ENCODE assay signal across 27 cellular contexts in the genomic region with DNA sequence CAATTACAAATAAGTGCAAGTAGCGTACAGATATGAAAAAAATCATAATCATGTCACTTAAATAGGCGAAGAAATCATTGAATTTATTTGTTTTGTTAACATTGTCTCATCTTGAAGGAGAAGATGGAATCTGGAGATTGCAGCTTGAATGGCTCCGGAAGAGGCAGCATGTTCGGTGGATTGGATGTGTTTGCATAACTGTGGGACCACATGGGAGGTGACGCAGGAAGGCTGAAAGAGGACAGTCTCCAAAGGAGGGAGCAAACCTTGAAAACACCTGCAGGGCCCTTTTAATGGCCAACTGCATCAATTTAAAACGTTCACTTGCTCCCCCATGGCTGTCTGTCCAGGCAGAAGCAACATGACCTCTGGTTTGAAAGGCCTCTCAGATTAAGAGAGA.
DNase-seq lines count a peak whose midpoint lies in the region; ATAC-seq and TF ChIP-seq lines count a peak whose summit lies in the region.
"Had no signal": no experiment of that assay in that cellular context is flagged by ENCODE, and none has a peak within 500 bp of the region (broad histone marks: within the 10 kb centered on the region; RNA-seq: fewer than 3 reads in every experiment).

No MANE protein-coding gene starts in this region.

- H3K18ac ChIP-seq in H9 (ENCODE audit: insufficient read length, low read depth, low read length), result no peak overlapping the region

- no peaks in the 10 kb centered on the region for H3K79me1 ChIP-seq in H9 (ENCODE audit: insufficient read depth, low read depth, low read length, poor library complexity, severe bottlenecking)

- H3K9me3 ChIP-seq in H9 (ENCODE audit: control insufficient read depth, low read depth, low read length), result no peaks in the 10 kb centered on the region
- H3K9me3 ChIP-seq: BE2C had no signal

- H3K36me3 Mint-ChIP-seq in GM23338 (ENCODE audit: low read depth) (peaks cover 22% of the 10 kb centered on the region; the same call in 2 of the 3 replicates), H9 (ENCODE audit: insufficient read depth in 1 of 3, low read depth in 3 of 3) (no peaks in the 10 kb centered on the region; a peak in 1 of 7 replicates)
- H3K36me3 Mint-ChIP-seq: CD14-positive monocyte; CD4-positive, alpha-beta memory T cell; CD4-positive, CD25-positive, alpha-beta regulatory T cell; CD8-positive, alpha-beta memory T cell had no signal

- no peak overlapping the region for H3K14ac ChIP-seq in H9 (ENCODE audit: insufficient read depth, low read length)

- H3K79me2 ChIP-seq in ACC112 (ENCODE audit: control insufficient read depth, insufficient read depth, low read length, unreplicated experiment), result no peaks in the 10 kb centered on the region
- H3K79me2 ChIP-seq in GM23338 (replicated peaks; ENCODE audit: insufficient read depth), result no peaks in the 10 kb centered on the region
- H3K79me2 ChIP-seq in H9 (ENCODE audit: insufficient read depth, low read length), result no peaks in the 10 kb centered on the region

- no peak overlapping the region for H2BK5ac ChIP-seq in H9 (ENCODE audit: insufficient read length, low read length)

- H3K4me2 ChIP-seq in GM23338 (no peak overlapping the region), H9 (ENCODE audit: insufficient read depth, insufficient read length, low read length) (no peak overlapping the region)
- H3K4me2 ChIP-seq: A549, BLaER1 had no signal

- DNase-seq in GM23338 (ENCODE audit: low spot score) (peak; percentile 41), H9 (peak; percentile 38), sciatic nerve (ENCODE audit: low spot score) (no peak), NCI-H1048 (lab: John Stamatoyannopoulos, UW) (no peak), activated T-cell treated with anti-CD3 and anti-CD28 coated beads for 4 hours (no peak), amygdala (lab: John Stamatoyannopoulos, UW) (no peak)
- DNase-seq: ACHN; BE2C; C1 segment of cervical spinal cord; CD4-positive, alpha-beta memory T cell; CD4-positive, CD25-positive, alpha-beta regulatory T cell; CD8-positive, alpha-beta memory T cell; COR-L47; DMS 273 treated with DMSO at 0.1 percent for 48 hours; DMS153; DMS53; DMS79; DND-41; EL; GDM1 had no signal

- H3K4me1 Mint-ChIP-seq in GM23338 (no peaks in the 10 kb centered on the region), H9 (peaks cover 11 to 15% of the 10 kb centered on the region in 2 experiments)
- H3K4me1 Mint-ChIP-seq: CD14-positive monocyte; CD4-positive, alpha-beta memory T cell; CD4-positive, CD25-positive, alpha-beta regulatory T cell; CD8-positive, alpha-beta memory T cell had no signal

- H3T11ph ChIP-seq in H9 (ENCODE audit: low read length), result no peak overlapping the region

- H2BK120ac ChIP-seq in H9 (ENCODE audit: low read depth, low read length, poor library complexity, severe bottlenecking), result no peak overlapping the region

- no peak overlapping the region for H2BK20ac ChIP-seq in H9 (ENCODE audit: low read depth, low read length, poor library complexity, severe bottlenecking)

- H3K4ac ChIP-seq in H9 (ENCODE audit: low read depth, low read length), result no peak overlapping the region

- H3K27ac ChIP-seq in ACC112 (ENCODE audit: low read depth, low read length) (0 out of 2 replicates have a peak overlapping the region, but pooled peaks have one; percentile 23), GM23338 (ENCODE audit: low read depth) (no peak overlapping the region), H9 (ENCODE audit: insufficient read length, low read depth, low read length) (no peak overlapping the region)
- H3K27ac ChIP-seq: 22Rv1, A549, BLaER1 had no signal

- H2BK12ac ChIP-seq in H9 (ENCODE audit: insufficient read length, low read depth, low read length), result no peak overlapping the region

- no peak overlapping the region for H2AK5ac ChIP-seq in H9 (ENCODE audit: insufficient read length, low read length)

- H3K9ac ChIP-seq in H9 (ENCODE audit: extremely low read depth, insufficient read length, low read length), result no peak overlapping the region
- H3K9ac ChIP-seq: BLaER1 had no signal

- TF ChIP-seq CTCF in GM23338 (conservative IDR thresholded peaks at IDR 0.05; ENCODE audit: low read depth in 2 of 2) (no peak), H9 (conservative IDR thresholded peaks at IDR 0.05) (no peak)

- H2BK15ac ChIP-seq in H9 (ENCODE audit: low read depth, low read length), result no peak overlapping the region

- no peak overlapping the region for H3K56ac ChIP-seq in H9 (ENCODE audit: insufficient read length, low read depth, low read length)

- H3K27me3 ChIP-seq in ACC112 (ENCODE audit: insufficient read depth, low read length), result no peaks in the 10 kb centered on the region
- no peaks in the 10 kb centered on the region for H3K27me3 ChIP-seq in GM23338 (ENCODE audit: insufficient read depth)
- H3K27me3 ChIP-seq in H9 (ENCODE audit: insufficient read depth, low read length), result no peaks in the 10 kb centered on the region
- H3K27me3 ChIP-seq: BE2C, BLaER1 had no signal

- H3K27me3 Mint-ChIP-seq in GM23338 (ENCODE audit: insufficient read depth, low read depth, poor library complexity), result no peaks in the 10 kb centered on the region
- no peaks in the 10 kb centered on the region; the same call in 1 of the 2 replicates for H3K27me3 Mint-ChIP-seq in H9 (ENCODE audit: low read depth)
- H3K27me3 Mint-ChIP-seq: CD4-positive, alpha-beta memory T cell; CD4-positive, CD25-positive, alpha-beta regulatory T cell; CD8-positive, alpha-beta memory T cell had no signal

- H2AFZ ChIP-seq in ACC112 (ENCODE audit: low read length, unreplicated experiment) (no peak overlapping the region), GM23338 (no peak overlapping the region), H9 (ENCODE audit: low read length) (no peak overlapping the region)

- H3K4me3 Mint-ChIP-seq in GM23338 (no peak overlapping the region), H9 (no peak overlapping the region)
- H3K4me3 Mint-ChIP-seq: CD14-positive monocyte; CD4-positive, alpha-beta memory T cell; CD4-positive, CD25-positive, alpha-beta regulatory T cell; CD8-positive, alpha-beta memory T cell had no signal

- no peak for ATAC-seq in GM23338
- peak; percentile 50 for ATAC-seq in sciatic nerve
- no peak for ATAC-seq in HG03280 (IDR thresholded peaks at IDR 0.05; ENCODE audit: unreplicated experiment)
- ATAC-seq: A549, GM12878 had no signal

- intact Hi-C loops in sciatic nerve (cut with DNase I), result no loop called here

- H3F3A ChIP-seq in GM23338 (replicated peaks; ENCODE audit: low read depth), result no peaks in the 10 kb centered on the region

- no peak overlapping the region for H3K23ac ChIP-seq in H9 (ENCODE audit: insufficient read length, low read depth, low read length)

- H3K4me1 ChIP-seq in ACC112 (ENCODE audit: control insufficient read depth, insufficient read depth, low read length, unreplicated experiment) (peaks cover 14% of the 10 kb centered on the region), GM23338 (ENCODE audit: insufficient read depth) (peaks cover 10% of the 10 kb centered on the region; the same call in 1 of the 2 replicates), H9 (ENCODE audit: insufficient read depth, low read length) (no peaks in the 10 kb centered on the region; the same call in none of the 2 replicates)
- H3K4me1 ChIP-seq: A549, BE2C, BLaER1 had no signal

- H3K36me3 ChIP-seq in ACC112 (ENCODE audit: insufficient read depth, low read length), result no peaks in the 10 kb centered on the region
- H3K36me3 ChIP-seq in GM23338 (ENCODE audit: insufficient read depth), result no peaks in the 10 kb centered on the region
- H3K36me3 ChIP-seq: BE2C, BLaER1 had no signal

- H4K91ac ChIP-seq in H9 (ENCODE audit: insufficient read length, low read depth, low read length), result no peak overlapping the region

- H4K8ac ChIP-seq in H9 (replicated peaks; ENCODE audit: insufficient read length, low read depth, low read length), result no peak overlapping the region

- no CpG with 5 or more reads among the region's 6 CpGs for WGBS in H9 (ENCODE audit: extremely low coverage, insufficient read length, low lambda C conversion rate)

- H4K5ac ChIP-seq in H9 (ENCODE audit: insufficient read length, low read depth, low read length), result no peak overlapping the region

- no peaks in the 10 kb centered on the region for H3K9me2 ChIP-seq in GM23338 (ENCODE audit: insufficient read depth)

- H4K20me1 ChIP-seq in GM23338 (replicated peaks; ENCODE audit: insufficient read depth), result no peaks in the 10 kb centered on the region
- no peaks in the 10 kb centered on the region for H4K20me1 ChIP-seq in H9 (ENCODE audit: control insufficient read depth, insufficient read depth, insufficient read length)
- H4K20me1 ChIP-seq: BLaER1 had no signal

- H3K27ac Mint-ChIP-seq in GM23338 (no peak overlapping the region), H9 (peak overlapping the region in 1 of 3 experiments; percentile 54; a peak in 2 of 7 replicates)
- H3K27ac Mint-ChIP-seq: CD14-positive monocyte; CD4-positive, alpha-beta memory T cell; CD4-positive, CD25-positive, alpha-beta regulatory T cell; CD8-positive, alpha-beta memory T cell had no signal

- H3K9me3 Mint-ChIP-seq in GM23338 (peaks cover 94% of the 10 kb centered on the region), H9 (no peaks in the 10 kb centered on the region)

- no peaks in the 10 kb centered on the region for H3K23me2 ChIP-seq in H9 (ENCODE audit: insufficient read length, low read depth, low read length, poor library complexity, severe bottlenecking)

- H3K4me3 ChIP-seq in ACC112 (ENCODE audit: low read depth, low read length) (no peak overlapping the region), GM23338 (no peak overlapping the region)
- H3K4me3 ChIP-seq: A549, BLaER1, GM12878 had no signal

Comparison
In these comparisons a context has a peak if more than half of its experiments do, and no peak if none do; other contexts are left out.
1. DNase-seq: peak in GM23338 (single experiment) and H9 (single experiment); none in sciatic nerve (single experiment), NCI-H1048 (single experiment), activated T-cell treated with anti-CD3 and anti-CD28 coated beads for 4 hours (single experiment) and amygdala (0 of 56).